1 cellular context compared by ENCODE assay signal in the genomic region with DNA sequence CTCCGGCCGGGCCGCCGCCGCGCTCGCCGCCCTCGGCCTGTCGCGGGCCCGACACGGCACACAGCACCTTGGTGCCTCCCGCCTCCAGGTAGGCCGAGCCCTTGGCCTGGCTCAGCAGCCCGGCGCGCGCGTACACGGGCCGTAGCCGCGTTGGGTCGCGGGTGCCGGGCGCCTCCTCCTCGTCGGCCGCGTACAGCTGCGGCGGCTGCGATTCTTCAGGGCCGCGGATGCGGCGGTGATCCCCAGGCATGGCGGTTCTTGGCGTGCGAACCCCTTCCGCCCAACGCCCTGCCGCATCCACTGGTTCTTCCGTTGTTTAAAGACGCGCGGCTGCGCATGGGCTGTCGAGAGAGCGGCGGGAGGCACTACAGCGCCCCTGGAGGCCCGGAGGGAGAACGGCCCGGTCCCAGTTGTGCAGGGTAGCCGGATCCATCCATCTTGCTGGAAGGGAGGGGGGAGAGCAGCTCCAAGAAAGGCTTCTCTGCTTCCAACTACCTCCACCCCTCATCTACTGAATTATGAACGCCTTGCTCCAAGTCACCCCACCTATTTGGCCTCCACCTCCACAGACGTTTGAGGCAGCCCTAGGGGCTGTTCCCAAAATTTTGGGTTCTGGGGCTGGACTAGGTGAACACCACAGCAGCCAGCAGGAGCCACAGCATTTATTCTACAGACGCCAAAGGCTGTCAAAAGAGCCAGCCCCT.
A peak's percentile ranks its signal among the peaks of the same experiment; 100 is the strongest.
TF ChIP-seq lines count a peak whose summit lies in the region.

EXOSC6 (minus strand) TSS at position 290 of the 704 bp plus-strand sequence; CDS start at position 250, 40 bp downstream.

TF ChIP-seq in HepG2, 621 proteins besides CTCF, POLR2A, EP300 and RAD21 (continued from another document and continues in another):
- TF ChIP-seq, protein P1, sequence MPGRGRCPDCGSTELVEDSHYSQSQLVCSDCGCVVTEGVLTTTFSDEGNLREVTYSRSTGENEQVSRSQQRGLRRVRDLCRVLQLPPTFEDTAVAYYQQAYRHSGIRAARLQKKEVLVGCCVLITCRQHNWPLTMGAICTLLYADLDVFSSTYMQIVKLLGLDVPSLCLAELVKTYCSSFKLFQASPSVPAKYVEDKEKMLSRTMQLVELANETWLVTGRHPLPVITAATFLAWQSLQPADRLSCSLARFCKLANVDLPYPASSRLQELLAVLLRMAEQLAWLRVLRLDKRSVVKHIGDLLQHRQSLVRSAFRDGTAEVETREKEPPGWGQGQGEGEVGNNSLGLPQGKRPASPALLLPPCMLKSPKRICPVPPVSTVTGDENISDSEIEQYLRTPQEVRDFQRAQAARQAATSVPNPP (CRISPR knock-in tag; IDR thresholded peaks at IDR 0.05) = peak; percentile 93
- TF ChIP-seq DMTF1 (CRISPR knock-in tag; IDR thresholded peaks at IDR 0.05) (0 out of 2 replicates have a peak, but pooled peaks have one; percentile 40), ZNF639 (CRISPR knock-in tag; conservative IDR thresholded peaks at IDR 0.05) (peak; percentile 91), ZBTB10 (CRISPR knock-in tag; IDR thresholded peaks at IDR 0.05; ENCODE audit: borderline replicate concordance) (peak; percentile 15; the same call in 1 of the 2 replicates), HNRNPL (IDR thresholded peaks at IDR 0.05; ENCODE audit: low read depth, low read length) (peak; percentile 74; the same call in 1 of the 2 replicates), TAF1 (CRISPR knock-in tag; IDR thresholded peaks at IDR 0.05) (peak; percentile 94), KDM5B (CRISPR knock-in tag; IDR thresholded peaks at IDR 0.05; ENCODE audit: borderline replicate concordance) (peak; percentile 25; the same call in 1 of the 2 replicates), XBP1 (CRISPR knock-in tag; IDR thresholded peaks at IDR 0.05) (no peak), MNT (IDR thresholded peaks at IDR 0.05) (peak; percentile 51), ZNF501 (CRISPR knock-in tag; IDR thresholded peaks at IDR 0.05) (peak; percentile 80), PLRG1 (conservative IDR thresholded peaks at IDR 0.05) (no peak), ZFP90 (CRISPR knock-in tag; IDR thresholded peaks at IDR 0.05; ENCODE audit: borderline replicate concordance) (peak; percentile 25), ARID2 (CRISPR knock-in tag; IDR thresholded peaks at IDR 0.05; ENCODE audit: borderline replicate concordance) (peak; percentile 98), TCF12 (IDR thresholded peaks at IDR 0.05) (no peak), TCF12 (CRISPR knock-in tag; IDR thresholded peaks at IDR 0.05) (no peak), RBAK (CRISPR knock-in tag; IDR thresholded peaks at IDR 0.05) (0 out of 2 replicates have a peak, but pooled peaks have one; percentile 46), GMEB1 (CRISPR knock-in tag; IDR thresholded peaks at IDR 0.05; ENCODE audit: borderline replicate concordance) (peak; percentile 93), ZNF292 (CRISPR knock-in tag; IDR thresholded peaks at IDR 0.05; ENCODE audit: borderline replicate concordance, low read depth) (no peak), POGK (CRISPR knock-in tag; conservative IDR thresholded peaks at IDR 0.05) (peak; percentile 99), ZC3H13 (CRISPR knock-in tag; IDR thresholded peaks at IDR 0.05) (peak; percentile 100), SMYD3 (CRISPR knock-in tag; IDR thresholded peaks at IDR 0.05) (peak; percentile 96), PITX1 (CRISPR knock-in tag; IDR thresholded peaks at IDR 0.05) (no peak), ZNF7 (CRISPR knock-in tag; IDR thresholded peaks at IDR 0.05) (peak; percentile 41; the same call in 1 of the 2 replicates), TMF1 (CRISPR knock-in tag; IDR thresholded peaks at IDR 0.05; ENCODE audit: low read depth) (peak; percentile 90), ZNF790 (CRISPR knock-in tag; IDR thresholded peaks at IDR 0.05; ENCODE audit: borderline replicate concordance) (peak; percentile 98), NR2F2 (IDR thresholded peaks at IDR 0.05; ENCODE audit: borderline replicate concordance, low read depth) (peak; percentile 62; the same call in 1 of the 2 replicates), ZSCAN21 (CRISPR knock-in tag; IDR thresholded peaks at IDR 0.05; ENCODE audit: borderline replicate concordance) (peak; percentile 98), ZNF543 (CRISPR knock-in tag; IDR thresholded peaks at IDR 0.05) (peak; percentile 85; the same call in 1 of the 2 replicates), MAFF (IDR thresholded peaks at IDR 0.05; ENCODE audit: low read depth, low read length) (no peak), ZNF34 (CRISPR knock-in tag; IDR thresholded peaks at IDR 0.05; ENCODE audit: borderline replicate concordance) (peak; percentile 94; the same call in 1 of the 2 replicates)
- TF ChIP-seq, protein P2, sequence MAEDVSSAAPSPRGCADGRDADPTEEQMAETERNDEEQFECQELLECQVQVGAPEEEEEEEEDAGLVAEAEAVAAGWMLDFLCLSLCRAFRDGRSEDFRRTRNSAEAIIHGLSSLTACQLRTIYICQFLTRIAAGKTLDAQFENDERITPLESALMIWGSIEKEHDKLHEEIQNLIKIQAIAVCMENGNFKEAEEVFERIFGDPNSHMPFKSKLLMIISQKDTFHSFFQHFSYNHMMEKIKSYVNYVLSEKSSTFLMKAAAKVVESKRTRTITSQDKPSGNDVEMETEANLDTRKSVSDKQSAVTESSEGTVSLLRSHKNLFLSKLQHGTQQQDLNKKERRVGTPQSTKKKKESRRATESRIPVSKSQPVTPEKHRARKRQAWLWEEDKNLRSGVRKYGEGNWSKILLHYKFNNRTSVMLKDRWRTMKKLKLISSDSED (CRISPR knock-in tag; IDR thresholded peaks at IDR 0.05) = 0 out of 2 replicates have a peak, but pooled peaks have one; percentile 75
- TF ChIP-seq, protein P3, sequence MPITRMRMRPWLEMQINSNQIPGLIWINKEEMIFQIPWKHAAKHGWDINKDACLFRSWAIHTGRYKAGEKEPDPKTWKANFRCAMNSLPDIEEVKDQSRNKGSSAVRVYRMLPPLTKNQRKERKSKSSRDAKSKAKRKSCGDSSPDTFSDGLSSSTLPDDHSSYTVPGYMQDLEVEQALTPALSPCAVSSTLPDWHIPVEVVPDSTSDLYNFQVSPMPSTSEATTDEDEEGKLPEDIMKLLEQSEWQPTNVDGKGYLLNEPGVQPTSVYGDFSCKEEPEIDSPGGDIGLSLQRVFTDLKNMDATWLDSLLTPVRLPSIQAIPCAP (CRISPR knock-in tag; IDR thresholded peaks at IDR 0.05; ENCODE audit: low read depth) = peak; percentile 92; the same call in 1 of the 2 replicates
- TF ChIP-seq, protein P4, sequence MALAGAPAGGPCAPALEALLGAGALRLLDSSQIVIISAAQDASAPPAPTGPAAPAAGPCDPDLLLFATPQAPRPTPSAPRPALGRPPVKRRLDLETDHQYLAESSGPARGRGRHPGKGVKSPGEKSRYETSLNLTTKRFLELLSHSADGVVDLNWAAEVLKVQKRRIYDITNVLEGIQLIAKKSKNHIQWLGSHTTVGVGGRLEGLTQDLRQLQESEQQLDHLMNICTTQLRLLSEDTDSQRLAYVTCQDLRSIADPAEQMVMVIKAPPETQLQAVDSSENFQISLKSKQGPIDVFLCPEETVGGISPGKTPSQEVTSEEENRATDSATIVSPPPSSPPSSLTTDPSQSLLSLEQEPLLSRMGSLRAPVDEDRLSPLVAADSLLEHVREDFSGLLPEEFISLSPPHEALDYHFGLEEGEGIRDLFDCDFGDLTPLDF (CRISPR knock-in tag; IDR thresholded peaks at IDR 0.05) = no peak
- TF ChIP-seq, protein P5, sequence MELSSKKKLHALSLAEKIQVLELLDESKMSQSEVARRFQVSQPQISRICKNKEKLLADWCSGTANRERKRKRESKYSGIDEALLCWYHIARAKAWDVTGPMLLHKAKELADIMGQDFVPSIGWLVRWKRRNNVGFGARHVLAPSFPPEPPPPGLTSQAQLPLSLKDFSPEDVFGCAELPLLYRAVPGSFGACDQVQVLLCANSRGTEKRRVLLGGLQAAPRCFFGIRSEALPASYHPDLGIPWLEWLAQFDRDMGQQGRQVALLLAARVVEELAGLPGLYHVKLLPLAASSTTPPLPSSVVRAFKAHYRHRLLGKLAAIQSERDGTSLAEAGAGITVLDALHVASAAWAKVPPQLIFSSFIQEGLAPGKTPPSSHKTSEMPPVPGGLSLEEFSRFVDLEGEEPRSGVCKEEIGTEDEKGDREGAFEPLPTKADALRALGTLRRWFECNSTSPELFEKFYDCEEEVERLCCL (CRISPR knock-in tag; IDR thresholded peaks at IDR 0.05; ENCODE audit: borderline replicate concordance) = no peak
